In genomic region chr11:30579348-30579747, GRCh38 we compare ENCODE assay signal across 31 cellular contexts. TPM values are rescaled to one million over a fixed set of nuclear protein-coding genes. Genes with fewer than 3 reads are reported as not detected.
"Had no signal": no experiment of that assay in that cellular context is flagged by ENCODE, and none has a peak within 500 bp of the region (broad histone marks: within the 10 kb centered on the region; RNA-seq: fewer than 3 reads in every experiment).

No MANE protein-coding gene starts in this region.

- DNase-seq: activated CD4-positive, alpha-beta T cell treated with anti-CD3 and anti-CD28 coated beads, Interleukin-2, amount 10 ng/mL, durations not matched to agents 7 days and 5 days; activated CD4-positive, alpha-beta T cell treated with anti-CD3 and anti-CD28 coated beads, Interleukin-2, amount 50 U/mL, for 48 hours; activated CD8-positive, alpha-beta memory T cell treated with anti-CD3 and anti-CD28 coated beads, Interleukin-2, amount 50 U/mL, for 4 hours; activated naive CD4-positive, alpha-beta T cell treated with anti-CD3 and anti-CD28 coated beads, Interleukin-2, amount 10 ng/mL, durations not matched to agents 7 days and 5 days; activated naive CD8-positive, alpha-beta T cell treated with anti-CD3 and anti-CD28 coated beads, Interleukin-2, amount 50 U/mL, for 24 hours; activated T-cell treated with anti-CD3 and anti-CD28 coated beads for 4 hours; activated T-cell treated with anti-CD3 and anti-CD28 coated beads, Interleukin-2, amount 50 U/mL, for 4 hours; anterior cingulate cortex; brain microvascular endothelial cell; central memory CD4-positive, alpha-beta T cell; Kasumi-1; KG1; MG63; MV-4-11; NCI-H1092; NCI-H1436 treated with DMSO at 0.1 percent for 48 hours; NCI-H1694 treated with DMSO at 0.1 percent for 48 hours; NCI-H2029; NCI-H345; NCI-H524 treated with DMSO at 0.1 percent for 48 hours; NCI-H82; SHP77; SK-N-SH had no signal

- H3K9me3 Mint-ChIP-seq: activated CD4-positive, alpha-beta T cell treated with anti-CD3 and anti-CD28 coated beads, Interleukin-2, amount 10 ng/mL, durations not matched to agents 7 days and 5 days; activated naive CD4-positive, alpha-beta T cell treated with anti-CD3 and anti-CD28 coated beads, Interleukin-2, amount 10 ng/mL, durations not matched to agents 7 days and 5 days; activated naive CD8-positive, alpha-beta T cell treated with anti-CD3 and anti-CD28 coated beads, Interleukin-2, amount 50 U/mL, for 24 hours; activated T-cell treated with anti-CD3 and anti-CD28 coated beads, Interleukin-2, amount 50 U/mL, for 4 hours; activated T-helper 1 cell treated with anti-CD3 and anti-CD28 coated beads, Interleukin-12 subunit alpha, Interleukin-12 subunit beta, Interleukin-2, Interleukin-4 antibody, amounts not matched to agents 30 ng/mL and 10 ng/mL and 1 ng/mL, durations not matched to agents 14 hours and 24 hours and 36 hours; T-helper 1 cell treated with Interleukin-12 subunit alpha and Interleukin-12 subunit beta and Interleukin-4 antibody, amounts not matched to agents 30 μg/mL and 1 μg/mL, for 36 hours; T-helper 2 cell treated with Interferon-gamma antibody and Interleukin-4, amounts not matched to agents 5 μg/mL and 100 μg/mL, for 36 hours had no signal

- H3K36me3 Mint-ChIP-seq: activated naive CD4-positive, alpha-beta T cell treated with anti-CD3 and anti-CD28 coated beads, Interleukin-2, amount 10 ng/mL, durations not matched to agents 7 days and 5 days; activated naive CD8-positive, alpha-beta T cell had no signal

- H3K4me3 ChIP-seq: MG63, SJSA1 had no signal

- H3K9ac ChIP-seq: SK-N-SH had no signal

- H3K27ac Mint-ChIP-seq: activated CD4-positive, alpha-beta T cell treated with anti-CD3 and anti-CD28 coated beads, Interleukin-2, amount 10 ng/mL, durations not matched to agents 7 days and 5 days; activated naive CD4-positive, alpha-beta T cell treated with anti-CD3 and anti-CD28 coated beads, Interleukin-2, amount 10 ng/mL, durations not matched to agents 7 days and 5 days; activated naive CD8-positive, alpha-beta T cell; activated naive CD8-positive, alpha-beta T cell treated with anti-CD3 and anti-CD28 coated beads, Interleukin-2, amount 50 U/mL, for 24 hours; activated T-helper 1 cell treated with anti-CD3 and anti-CD28 coated beads, Interleukin-12 subunit alpha, Interleukin-12 subunit beta, Interleukin-2, Interleukin-4 antibody, amounts not matched to agents 30 ng/mL and 10 ng/mL and 1 ng/mL, durations not matched to agents 14 hours and 24 hours and 36 hours; T-helper 1 cell treated with Interleukin-12 subunit alpha and Interleukin-12 subunit beta and Interleukin-4 antibody, amounts not matched to agents 30 μg/mL and 1 μg/mL, for 36 hours; T-helper 2 cell treated with Interferon-gamma antibody and Interleukin-4, amounts not matched to agents 5 μg/mL and 100 μg/mL, for 36 hours had no signal

- H3K4me2 ChIP-seq: SK-N-SH had no signal

- H3K36me3 ChIP-seq: brain microvascular endothelial cell, MG63, SJSA1 had no signal

- H3K4me3 Mint-ChIP-seq: activated CD4-positive, alpha-beta T cell treated with anti-CD3 and anti-CD28 coated beads, Interleukin-2, amount 10 ng/mL, durations not matched to agents 7 days and 5 days; activated naive CD4-positive, alpha-beta T cell treated with anti-CD3 and anti-CD28 coated beads, Interleukin-2, amount 10 ng/mL, durations not matched to agents 7 days and 5 days; activated naive CD8-positive, alpha-beta T cell; activated naive CD8-positive, alpha-beta T cell treated with anti-CD3 and anti-CD28 coated beads, Interleukin-2, amount 50 U/mL, for 24 hours; activated T-cell treated with anti-CD3 and anti-CD28 coated beads, Interleukin-2, amount 50 U/mL, for 4 hours; activated T-helper 1 cell treated with anti-CD3 and anti-CD28 coated beads, Interleukin-12 subunit alpha, Interleukin-12 subunit beta, Interleukin-2, Interleukin-4 antibody, amounts not matched to agents 30 ng/mL and 10 ng/mL and 1 ng/mL, durations not matched to agents 14 hours and 24 hours and 36 hours; T-helper 1 cell treated with Interleukin-12 subunit alpha and Interleukin-12 subunit beta and Interleukin-4 antibody, amounts not matched to agents 30 μg/mL and 1 μg/mL, for 36 hours; T-helper 2 cell treated with Interferon-gamma antibody and Interleukin-4, amounts not matched to agents 5 μg/mL and 100 μg/mL, for 36 hours had no signal

- H3K27ac ChIP-seq: brain microvascular endothelial cell, SJSA1 had no signal

- H3K9me3 ChIP-seq: MG63, SJSA1, SK-N-SH had no signal

- H3K4me1 Mint-ChIP-seq: activated naive CD4-positive, alpha-beta T cell treated with anti-CD3 and anti-CD28 coated beads, Interleukin-2, amount 10 ng/mL, durations not matched to agents 7 days and 5 days had no signal

- ATAC-seq: activated naive CD8-positive, alpha-beta T cell treated with anti-CD3 and anti-CD28 coated beads, Interleukin-2, amount 50 U/mL, for 24 hours; activated T-cell treated with anti-CD3 and anti-CD28 coated beads, Interleukin-2, amount 50 U/mL, for 4 hours; Panc1 had no signal

RNA-seq across cellular contexts. Expression of gene MPPED2, which starts 6.8 kb away (rescaled TPM):
- total RNA-seq: activated T-helper 1 cell treated with anti-CD3 and anti-CD28 coated beads, Interleukin-12 subunit alpha, Interleukin-12 subunit beta, Interleukin-2, Interleukin-4 antibody, amounts not matched to agents 30 ng/mL and 10 ng/mL and 1 ng/mL, durations not matched to agents 14 hours and 24 hours and 36 hours; NCI-H460; RPMI7951; SJSA1 had no signal
